8 cellular contexts compared by ENCODE assay signal in genomic region chr13:99436686-99437416, GRCh38.
DNase-seq lines count a peak whose midpoint lies in the region; ATAC-seq and TF ChIP-seq lines count a peak whose summit lies in the region.

No MANE protein-coding gene starts in this region.

- H3K9me3 Mint-ChIP-seq in activated CD8-positive, alpha-beta T cell treated with anti-CD3 and anti-CD28 coated beads, Interleukin-2, amount 10 ng/mL, durations not matched to agents 7 days and 5 days (ENCODE audit: insufficient read depth), result no peaks in the 10 kb centered on the region

- H3K36me3 Mint-ChIP-seq in activated CD8-positive, alpha-beta T cell treated with anti-CD3 and anti-CD28 coated beads, Interleukin-2, amount 10 ng/mL, durations not matched to agents 7 days and 5 days (ENCODE audit: low read depth), result no peaks in the 10 kb centered on the region

- POLR2A ChIA-PET in activated CD8-positive, alpha-beta T cell treated with anti-CD3 and anti-CD28 coated beads, Interleukin-2, amount 10 ng/mL, durations not matched to agents 7 days and 5 days (lab: Charles Lee), result interaction anchor here (0.5 to 2.0 kb wide), 4 partner anchors 11 to 167 kb away, joined by 3 to 8 read pairs (median 4); no protein-coding TSS in a partner anchor

- TF ChIP-seq CTCF in C4-2B (conservative IDR thresholded peaks at IDR 0.05), result peak; percentile 99

- peaks cover 61% of the 10 kb centered on the region for H3K4me1 Mint-ChIP-seq in activated CD8-positive, alpha-beta T cell treated with anti-CD3 and anti-CD28 coated beads, Interleukin-2, amount 10 ng/mL, durations not matched to agents 7 days and 5 days (ENCODE audit: low read depth)

- CTCF ChIA-PET in activated CD8-positive, alpha-beta T cell treated with anti-CD3 and anti-CD28 coated beads, Interleukin-2, amount 10 ng/mL, durations not matched to agents 7 days and 5 days (lab: Charles Lee), result interaction anchor here (0.6 to 9.1 kb wide), 73 partner anchors 11 to 390 kb away, joined by 3 to 346 read pairs (median 5); partner anchors contain the start of genes CLYBL, GPR18, GPR183 and TM9SF2

- H3K27me3 Mint-ChIP-seq in activated CD8-positive, alpha-beta T cell treated with anti-CD3 and anti-CD28 coated beads, Interleukin-2, amount 10 ng/mL, durations not matched to agents 7 days and 5 days (ENCODE audit: low read depth), result peaks cover 22% of the 10 kb centered on the region

- DNase-seq in HS-27A (ENCODE audit: low read depth) (peak; percentile 31), mesenteric fat pad (ENCODE audit: low spot score) (peak; percentile 95)
- peak; percentile 89 for DNase-seq in NK-92 treated with Interleukin-12 subunit alpha and Interleukin-12 subunit beta, amount 100 ng/mL, for 24 hours (lab: John Stamatoyannopoulos, UW)
- peak; percentile 98 for DNase-seq in activated CD8-positive, alpha-beta T cell treated with anti-CD3 and anti-CD28 coated beads, Interleukin-2, amount 10 ng/mL, durations not matched to agents 7 days and 5 days
- peak; percentile 93 for DNase-seq in effector CD4-positive, alpha-beta T cell
- DNase-seq in stimulated activated CD8-positive, alpha-beta memory T cell treated with anti-CD3 and anti-CD28 coated beads, Interleukin-2, amount 100 ng/mL, for 1 hour (ENCODE audit: low read depth in 2 of 2), result peak; percentile 91 to 93

- peak; percentile 50 for ATAC-seq in GM19395 (IDR thresholded peaks at IDR 0.05; ENCODE audit: unreplicated experiment)
- ATAC-seq in activated CD8-positive, alpha-beta T cell treated with anti-CD3 and anti-CD28 coated beads, Interleukin-2, amount 10 ng/mL, durations not matched to agents 7 days and 5 days, result peak; percentile 70

- H3K27ac ChIP-seq in C4-2B, result no peak overlapping the region

- H3K27ac Mint-ChIP-seq in activated CD8-positive, alpha-beta T cell treated with anti-CD3 and anti-CD28 coated beads, Interleukin-2, amount 10 ng/mL, durations not matched to agents 7 days and 5 days, result peak overlapping the region; percentile 58

- peak overlapping the region; percentile 25 for H3K4me3 Mint-ChIP-seq in activated CD8-positive, alpha-beta T cell treated with anti-CD3 and anti-CD28 coated beads, Interleukin-2, amount 10 ng/mL, durations not matched to agents 7 days and 5 days

Comparison
In these comparisons a context has a peak if more than half of its experiments do, and no peak if none do; other contexts are left out.
1. DNase-seq: peak in every context shown above with its lines; median percentile 98 in activated CD8-positive, alpha-beta T cell treated with anti-CD3 and anti-CD28 coated beads, Interleukin-2, amount 10 ng/mL, durations not matched to agents 7 days and 5 days; 95 in mesenteric fat pad; 93 in effector CD4-positive, alpha-beta T cell; 92 in stimulated activated CD8-positive, alpha-beta memory T cell treated with anti-CD3 and anti-CD28 coated beads, Interleukin-2, amount 100 ng/mL, for 1 hour; 89 in NK-92 treated with Interleukin-12 subunit alpha and Interleukin-12 subunit beta, amount 100 ng/mL, for 24 hours; 31 in HS-27A.